ENCODE assay signal across 1 cellular context in genomic region chr10:42744134-42744701, GRCh38.
TF ChIP-seq lines count a peak whose summit lies in the region.

No MANE protein-coding gene starts in this region.

TF ChIP-seq in GM23338, 12 proteins besides CTCF, POLR2A, EP300 and RAD21 (continued from another document):
- TF ChIP-seq ZNF462 (CRISPR knock-in tag; IDR thresholded peaks at IDR 0.05) (no peak), NANOG (IDR thresholded peaks at IDR 0.05; ENCODE audit: borderline replicate concordance) (no peak)
